In the genomic region with DNA sequence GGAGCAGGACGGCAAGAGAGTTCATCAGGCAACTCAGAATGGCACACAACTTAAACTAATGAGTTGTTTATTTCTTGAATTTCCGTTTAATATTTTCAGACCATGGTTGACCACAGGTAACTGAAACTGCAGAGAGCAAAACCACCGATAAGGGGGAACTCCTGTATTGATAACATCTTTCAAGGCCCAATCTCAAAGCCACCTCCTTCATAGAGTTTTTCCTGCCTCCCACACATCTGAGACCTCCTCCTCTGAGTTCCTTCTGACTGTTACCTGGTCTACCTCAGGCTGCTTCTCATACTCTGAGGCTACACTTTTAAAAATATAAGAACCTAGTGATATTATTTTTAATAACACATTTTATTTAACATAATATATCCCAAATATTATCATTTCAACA, we compare ENCODE assay signal across 21 cellular contexts.
"Had no signal": no experiment of that assay in that cellular context is flagged by ENCODE, and none has a peak within 500 bp of the region (broad histone marks: within the 10 kb centered on the region; RNA-seq: fewer than 3 reads in every experiment).

No MANE protein-coding gene starts in this region.

- H3K4me2 ChIP-seq: smooth muscle cell had no signal

- H3K9me3 ChIP-seq: left ventricle myocardium inferior, ovary, right atrium auricular region, right lobe of liver, tibial nerve, uterus had no signal

- H3K4me3 ChIP-seq: left ventricle myocardium inferior, lung, ovary, right atrium auricular region, right lobe of liver, smooth muscle cell, tibial nerve, uterus had no signal

- DNase-seq: immature natural killer cell; kidney; left ventricle myocardium inferior; mesendoderm; naive thymus-derived CD4-positive, alpha-beta T cell; ovary; right lobe of liver; stimulated activated CD4-positive, alpha-beta T cell treated with anti-CD3 and anti-CD28 coated beads, Interleukin-1b, Interleukin-23, amount 100 ng/mL, for 48 hours; stimulated activated CD4-positive, alpha-beta T cell treated with anti-CD3 and anti-CD28 coated beads, Interleukin-2, amount 100 ng/mL, for 48 hours; stimulated activated CD4-positive, alpha-beta T cell treated with anti-CD3 and anti-CD28 coated beads, Interleukin-4, amount 100 ng/mL, for 4 hours; stimulated activated CD8-positive, alpha-beta memory T cell treated with anti-CD3 and anti-CD28 coated beads, Interleukin-4, amount 100 ng/mL, for 48 hours; stimulated activated naive CD4-positive, alpha-beta T cell treated with Interleukin-2 at 50 U/mL for 16 hours; stimulated activated naive CD8-positive, alpha-beta T cell treated with anti-CD3 and anti-CD28 coated beads, Interleukin-15, amount 100 ng/mL, for 72 hours; substantia nigra; uterus had no signal

- H3K4me1 ChIP-seq: right lobe of liver, uterus had no signal

- ATAC-seq: naive thymus-derived CD4-positive, alpha-beta T cell; natural killer cell treated with Interleukin-12 subunit alpha and Interleukin-12 subunit beta and Interleukin-15 and Interleukin-18, amount 100 ng/mL, for 72 hours; right lobe of liver; stimulated activated memory B cell treated with anti-CD40 and anti-IgM and Interleukin-4, amounts not matched to agents 10 μg/mL and 1 μg/mL and 100 μg/mL, for 72 hours; stimulated activated naive CD8-positive, alpha-beta T cell treated with anti-CD3 and anti-CD28 coated beads, Interleukin-15, amount 100 ng/mL, for 72 hours had no signal

- H3K27ac ChIP-seq: left ventricle myocardium inferior, ovary, right atrium auricular region, right lobe of liver, tibial nerve, uterus had no signal

- H3K36me3 ChIP-seq: left ventricle myocardium inferior, ovary, right atrium auricular region, right lobe of liver, tibial nerve, uterus had no signal

- H3K27me3 ChIP-seq: ovary, right atrium auricular region, right lobe of liver, tibial nerve, uterus had no signal
